ENCODE assay signal across 8 cellular contexts in genomic region chr2:169080250-169081035, GRCh38. TPM values are rescaled to one million over a fixed set of nuclear protein-coding genes. Genes with fewer than 3 reads are reported as not detected.
DNase-seq lines count a peak whose midpoint lies in the region; ATAC-seq lines count a peak whose summit lies in the region.

No MANE protein-coding gene starts in this region.

- no peaks in the 10 kb centered on the region for H3K36me3 ChIP-seq in MG63

- DNase-seq in MG63 (peak; percentile 92), left colon (no peak), cerebellum (ENCODE audit: low spot score) (no peak), NCI-H748 (lab: John Stamatoyannopoulos, UW; ENCODE audit: unreplicated experiment) (no peak), islet precursor cell (no peak)
- DNase-seq in activated effector memory CD4-positive, alpha-beta T cell treated with Interleukin-2 at 50 U/mL for 16 hours: no peak

- peak; percentile 80 for ATAC-seq in GM18858 (IDR thresholded peaks at IDR 0.05; ENCODE audit: unreplicated experiment)
- ATAC-seq in HG02588 (IDR thresholded peaks at IDR 0.05; ENCODE audit: unreplicated experiment): peak; percentile 91
- peak; percentile 53 for ATAC-seq in left colon

- peaks cover 2% of the 10 kb centered on the region for H3K9me3 ChIP-seq in MG63

- intact Hi-C loops in left colon (cut with DNase I, micrococcal nuclease): no loop called here

- no peaks in the 10 kb centered on the region for H3K27me3 ChIP-seq in MG63

- no peak overlapping the region for H3K4me3 ChIP-seq in MG63

RNA-seq across cellular contexts. Expression of gene DHRS9, which starts 11.1 kb away (rescaled TPM):
- not detected in 2 replicates for total RNA-seq in MG63 (2014; rRNA removed; shearing (Covaris generic); ENCODE audit: low replicate concordance)
- total RNA-seq in left colon: 100 to 1,000 TPM; 202 to 206 TPM
- total RNA-seq in cerebellum: 0.64 TPM

RNA-seq across cellular contexts. Expression of gene ABCB11, which starts 49.3 kb away (rescaled TPM):
- total RNA-seq in MG63 (2014; rRNA removed; shearing (Covaris generic); ENCODE audit: low replicate concordance): not detected in 2 replicates
- 1 to 10 TPM; 4.1 TPM for total RNA-seq in left colon
- total RNA-seq in cerebellum: 2.6 TPM

Comparison
In these comparisons a context has a peak if more than half of its experiments do, and no peak if none do; other contexts are left out.
1. RNA of gene DHRS9, which starts 11.1 kb away (total RNA-seq): 202 to 206 TPM in left colon; 0.64 TPM in cerebellum (single experiment) and not detected in MG63; every median in the first group is over 100 times any median in the second.
2. Peak in every context shown above with its lines, with median percentiles within 50 percentile points of each other: ATAC-seq.